ENCODE assay signal across 16 cellular contexts in the genomic region with DNA sequence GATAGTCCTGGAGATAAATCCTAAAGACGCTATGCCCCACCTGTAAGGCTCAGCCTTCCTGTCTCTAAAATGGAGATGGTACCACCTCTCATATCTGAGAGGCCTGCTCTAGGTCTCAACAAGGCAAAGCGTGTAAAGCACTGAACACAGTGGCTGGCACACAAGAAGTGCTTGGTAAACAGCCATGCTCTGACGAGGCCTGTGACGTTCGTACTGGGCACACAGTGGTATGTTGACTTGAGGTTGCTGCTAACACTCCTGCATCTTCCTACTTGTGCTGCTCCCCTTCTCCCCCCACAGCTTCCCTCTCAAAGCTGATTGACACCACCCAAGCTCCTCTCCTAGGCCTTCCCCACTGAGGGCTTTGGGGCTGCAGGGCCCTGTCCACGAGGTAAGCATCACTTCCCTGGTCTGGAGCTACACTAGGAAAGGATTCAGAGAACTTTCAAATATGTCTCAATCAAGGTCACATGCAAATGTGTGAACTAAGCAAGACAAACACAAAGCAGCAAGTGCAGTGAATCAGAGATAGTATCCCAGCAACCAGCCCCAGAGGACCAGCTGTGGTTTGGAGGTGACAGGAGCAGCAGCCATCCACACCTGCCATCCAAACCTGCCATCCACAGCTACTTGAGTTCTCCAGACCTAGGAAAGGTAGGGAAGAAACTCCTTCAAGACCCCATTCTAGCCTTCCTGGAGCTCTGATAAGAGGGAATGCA.
A peak's percentile ranks its signal among the peaks of the same experiment; 100 is the strongest.
DNase-seq lines count a peak whose midpoint lies in the region; ATAC-seq and TF ChIP-seq lines count a peak whose summit lies in the region.
"Had no signal": no experiment of that assay in that cellular context is flagged by ENCODE, and none has a peak within 500 bp of the region (broad histone marks: within the 10 kb centered on the region; RNA-seq: fewer than 3 reads in every experiment).

No MANE protein-coding gene starts in this region.

- H3K27me3 ChIP-seq in IMR-90 (ENCODE audit: control insufficient read depth, insufficient read depth, low read length) (no peaks in the 10 kb centered on the region), neural progenitor cell (no peaks in the 10 kb centered on the region)
- H3K27me3 ChIP-seq: cardiac muscle cell had no signal

- peaks cover 12% of the 10 kb centered on the region for H3K9me3 Mint-ChIP-seq in neural progenitor cell

- H3K14ac ChIP-seq in IMR-90 (replicated peaks; ENCODE audit: low read depth, low read length) = no peak overlapping the region

- H2BK20ac ChIP-seq in IMR-90 (ENCODE audit: low read depth, low read length) = no peak overlapping the region

- H3K27ac ChIP-seq in IMR-90 (ENCODE audit: insufficient read depth, low read length) (no peak overlapping the region), neural progenitor cell (no peak overlapping the region)
- H3K27ac ChIP-seq: cardiac muscle cell had no signal

- dilution Hi-C loops in IMR-90 (cut with HindIII; ENCODE audit: low sequenced_read_pairs, unreplicated experiment) = no loop called here

- BruUV-seq in IMR-90 (replicated peaks; lab: Mats Ljungman, UMichigan) = no TSS peak

- TF ChIP-seq POLR2A in IMR-90 (IDR thresholded peaks at IDR 0.05; ENCODE audit: low read depth, low read length) = no peak

- peaks cover 2% of the 10 kb centered on the region for H3K27me3 Mint-ChIP-seq in neural progenitor cell (ENCODE audit: insufficient read depth, low read depth)

- H3K9ac ChIP-seq in IMR-90 (ENCODE audit: low read depth, low read length) = no peak overlapping the region
- no peak overlapping the region for H3K9ac ChIP-seq in neural progenitor cell
- H3K9ac ChIP-seq: SK-N-SH had no signal

- H2AK9ac ChIP-seq in IMR-90 (replicated peaks; ENCODE audit: low read depth, low read length, poor library complexity) = no peak overlapping the region

- H3K36me3 Mint-ChIP-seq in neural progenitor cell = no peaks in the 10 kb centered on the region
- H3K36me3 Mint-ChIP-seq: activated naive CD4-positive, alpha-beta T cell treated with anti-CD3 and anti-CD28 coated beads, Interleukin-2, amount 50 U/mL, for 72 hours had no signal

- peak overlapping the region; percentile 54 for H3K27ac Mint-ChIP-seq in neural progenitor cell

- no peak overlapping the region for H3K23ac ChIP-seq in IMR-90 (ENCODE audit: low read depth, low read length)

- no peaks in the 10 kb centered on the region for H3K79me1 ChIP-seq in IMR-90 (ENCODE audit: low read depth in 1 of 2, low read length in 2 of 2)

- no peak overlapping the region for H3K56ac ChIP-seq in IMR-90 (ENCODE audit: extremely low read depth, insufficient read depth, low read length)

- H3K4me3 ChIP-seq in IMR-90 (ENCODE audit: insufficient read depth, low read depth, low read length) = no peak overlapping the region
- no peak overlapping the region for H3K4me3 ChIP-seq in neural progenitor cell
- H3K4me3 ChIP-seq: cardiac muscle cell had no signal

- H3K36me3 ChIP-seq in IMR-90 (ENCODE audit: control insufficient read depth, insufficient read depth, low read length) (no peaks in the 10 kb centered on the region), neural progenitor cell (no peaks in the 10 kb centered on the region)
- H3K36me3 ChIP-seq: cardiac muscle cell had no signal

- H2BK15ac ChIP-seq in IMR-90 (ENCODE audit: low read depth, low read length) = no peak overlapping the region

- H3K79me2 ChIP-seq in neural progenitor cell (ENCODE audit: low read depth) = no peaks in the 10 kb centered on the region

- H4K8ac ChIP-seq in IMR-90 (ENCODE audit: low read depth in 2 of 2, low read length in 2 of 2) = no peak overlapping the region

- CTCF ChIA-PET in IMR-90 (lab: Yijun Ruan, JAX) = no interaction called here

- no peak overlapping the region for H2AFZ ChIP-seq in IMR-90 (replicated peaks; ENCODE audit: low read length, poor library complexity)
- H2AFZ ChIP-seq in neural progenitor cell (replicated peaks) = no peak overlapping the region

- no peak overlapping the region for H3K4me3 Mint-ChIP-seq in neural progenitor cell

- H3K9me3 ChIP-seq in IMR-90 (ENCODE audit: control insufficient read depth, insufficient read depth, low read length) = no peaks in the 10 kb centered on the region
- H3K9me3 ChIP-seq in neural progenitor cell (ENCODE audit: low read depth) = no peaks in the 10 kb centered on the region
- H3K9me3 ChIP-seq: SK-N-SH had no signal

- intact Hi-C loops in IMR-90 (cut with micrococcal nuclease) = no loop called here

- ATAC-seq in GM18499 (IDR thresholded peaks at IDR 0.05; ENCODE audit: insufficient read depth, unreplicated experiment) (peak; percentile 66), IMR-90 (ENCODE audit: low read depth) (peak; percentile 25; the same call in 1 of the 2 replicates)
- ATAC-seq: activated naive CD4-positive, alpha-beta T cell treated with anti-CD3 and anti-CD28 coated beads, Interleukin-2, amount 50 U/mL, for 72 hours; PC-3 had no signal

- H3K9me1 ChIP-seq in IMR-90 (ENCODE audit: insufficient read depth, low read length) = no peaks in the 10 kb centered on the region

- POLR2A ChIA-PET in IMR-90 (lab: Charles Lee; ENCODE audit: unreplicated experiment) = no interaction called here

- H3K18ac ChIP-seq in IMR-90 (ENCODE audit: low read depth, low read length) = no peak overlapping the region

- no peak overlapping the region for H2AK5ac ChIP-seq in IMR-90 (ENCODE audit: low read depth, low read length)

- no peak overlapping the region for H4K5ac ChIP-seq in IMR-90 (ENCODE audit: low read depth, low read length)

- TF ChIP-seq CTCF in IMR-90 (conservative IDR thresholded peaks at IDR 0.05; ENCODE audit: low read depth, low read length) = no peak
- no peak for TF ChIP-seq CTCF in neural progenitor cell (IDR thresholded peaks at IDR 0.05)

- no peak for TF ChIP-seq RAD21 in IMR-90 (IDR thresholded peaks at IDR 0.05; ENCODE audit: low read length)

- H4K20me1 ChIP-seq in IMR-90 (ENCODE audit: insufficient read depth, low read length) (no peaks in the 10 kb centered on the region), neural progenitor cell (ENCODE audit: low read depth) (no peaks in the 10 kb centered on the region)

- in situ Hi-C loops in IMR-90 (cut with MboI; ENCODE audit: low sequenced_read_pairs) = no loop called here
- in situ Hi-C loops in ACHN (cut with HindIII; ENCODE audit: low pct_ligation_motif_present, low pct_unique_long_range_greater_than_20kb, low sequenced_read_pairs) = no loop called here

- H4K91ac ChIP-seq in IMR-90 (ENCODE audit: insufficient read depth, low read depth, low read length) = no peak overlapping the region

- H2BK5ac ChIP-seq in IMR-90 (ENCODE audit: low read depth, low read length, poor library complexity, severe bottlenecking) = no peak overlapping the region

- H3K4me1 ChIP-seq in IMR-90 (ENCODE audit: control insufficient read depth, insufficient read depth, low read length) = peaks cover 11% of the 10 kb centered on the region
- H3K4me1 ChIP-seq in neural progenitor cell = no peaks in the 10 kb centered on the region

- WGBS in IMR-90 (ENCODE audit: extremely low coverage in 2 of 2, insufficient read length in 1 of 2), 2 experiments = no CpG with 5 or more reads among the region's 6 CpGs

- no peak overlapping the region for H2BK120ac ChIP-seq in IMR-90 (ENCODE audit: low read depth, low read length)

- no peaks in the 10 kb centered on the region for H3F3A ChIP-seq in neural progenitor cell (ENCODE audit: low read depth)

- DNase-seq in IMR-90 (peak; percentile 42), amniotic epithelial cell (ENCODE audit: low read depth) (peak; percentile 57), neural progenitor cell (ENCODE audit: low spot score) (no peak), MV-4-11 (lab: John Stamatoyannopoulos, UW) (no peak), ACHN (no peak), GOT3 (lab: John Stamatoyannopoulos, UW) (no peak)
- DNase-seq in stimulated activated CD4-positive, alpha-beta T cell treated with anti-CD3 and anti-CD28 coated beads, Interleukin-15, amount 100 ng/mL, for 24 hours = no peak
- DNase-seq: DMS153; effector memory CD4-positive, alpha-beta T cell; H7; PC-3; right cardiac atrium; SK-N-SH had no signal

- H3K4me1 Mint-ChIP-seq in neural progenitor cell = no peaks in the 10 kb centered on the region

- no peak overlapping the region for H3K4me2 ChIP-seq in IMR-90 (ENCODE audit: low read depth, low read length)
- H3K4me2 ChIP-seq in neural progenitor cell = no peak overlapping the region
- H3K4me2 ChIP-seq: SK-N-SH had no signal

- no peak overlapping the region for H3K4ac ChIP-seq in IMR-90 (ENCODE audit: low read depth, low read length)

TF ChIP-seq in IMR-90, 13 proteins besides CTCF, POLR2A, EP300 and RAD21:
- TF ChIP-seq BHLHE40 (IDR thresholded peaks at IDR 0.05; ENCODE audit: low read depth, low read length) (0 out of 2 replicates have a peak, but pooled peaks have one; percentile 44), RFX5 (IDR thresholded peaks at IDR 0.05; ENCODE audit: low read depth, low read length) (no peak)

Comparison
In these comparisons a context has a peak if more than half of its experiments do, and no peak if none do; other contexts are left out.
1. DNase-seq: peak in IMR-90 (single experiment) and amniotic epithelial cell (single experiment); none in neural progenitor cell (single experiment), MV-4-11 (single experiment), ACHN (single experiment), GOT3 (single experiment) and stimulated activated CD4-positive, alpha-beta T cell treated with anti-CD3 and anti-CD28 coated beads, Interleukin-15, amount 100 ng/mL, for 24 hours (single experiment).